In the genomic region with DNA sequence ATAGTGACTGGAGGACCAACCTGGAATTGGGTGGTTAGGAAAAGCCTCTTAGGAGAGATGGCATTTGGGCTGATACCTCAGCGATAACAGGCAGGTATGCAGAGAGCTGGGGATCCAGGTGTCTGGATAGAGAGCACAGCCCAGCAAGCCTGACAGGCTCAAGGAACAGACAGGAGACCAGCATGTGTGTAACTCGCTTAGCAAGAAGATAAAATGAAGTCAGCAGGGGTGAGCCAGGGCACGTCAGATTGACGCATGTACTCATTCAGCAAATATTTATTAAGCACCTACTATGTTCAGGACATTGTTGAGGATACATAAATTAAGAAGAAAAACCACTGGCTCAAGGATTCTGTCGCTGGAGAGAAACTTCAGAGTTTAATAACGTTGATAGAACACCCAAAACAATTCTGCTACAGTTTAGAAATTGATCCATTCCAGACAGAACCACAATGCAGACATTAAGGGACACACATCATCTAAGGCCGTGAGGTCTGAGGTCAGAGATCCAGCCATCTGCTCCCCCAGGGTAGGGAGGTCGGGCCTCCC, we compare ENCODE assay signal across 8 cellular contexts. TPM values are rescaled to one million over a fixed set of nuclear protein-coding genes. Genes with fewer than 3 reads are reported as not detected.
A peak's percentile ranks its signal among the peaks of the same experiment; 100 is the strongest.
DNase-seq lines count a peak whose midpoint lies in the region; TF ChIP-seq lines count a peak whose summit lies in the region.

No MANE protein-coding gene starts in this region.

- peaks cover 69% of the 10 kb centered on the region for H3K4me1 Mint-ChIP-seq in activated naive CD4-positive, alpha-beta T cell treated with anti-CD3 and anti-CD28 coated beads, Interleukin-2, amount 50 U/mL, for 24 hours

- no peaks in the 10 kb centered on the region for H3K9me3 ChIP-seq in adrenal gland (replicated peaks in 1 of 3)
- peaks cover 0 to 7% (median 0%) of the 10 kb centered on the region in 4 donors for H3K9me3 ChIP-seq in tibial nerve

- TF ChIP-seq POLR2A in adrenal gland (IDR thresholded peaks at IDR 0.05) (no peak), tibial nerve (IDR thresholded peaks at IDR 0.05) (no peak)

- H3K4me3 ChIP-seq in adrenal gland: peak overlapping the region in 2 of 4 donors; percentile 61 to 76
- H3K4me3 ChIP-seq in tibial nerve: peak overlapping the region; percentile 47 to 73 (median 62)

- H3K4me1 ChIP-seq in adrenal gland (replicated peaks in 1 of 2) (peaks cover 6 to 12% of the 10 kb centered on the region in 2 donors), tibial nerve (peaks cover 0 to 32% (median 19%) of the 10 kb centered on the region in 4 donors)

- intact Hi-C loops in adrenal gland (cut with DNase I): no loop called here

- WGBS in adrenal gland, 4 donors: 42 to 50% (median 43%) methylated on average over 8 of the region's 8 CpGs
- 42 to 47% methylated on average over 8 of the region's 8 CpGs for whole genome bisulfite sequencing in tibial nerve, 2 donors

- H3K27me3 ChIP-seq in adrenal gland: no peaks in the 10 kb centered on the region
- no peaks in the 10 kb centered on the region for H3K27me3 ChIP-seq in layer of hippocampus (ENCODE audit: control insufficient read depth, insufficient read depth, low read length)
- no peaks in the 10 kb centered on the region for H3K27me3 ChIP-seq in tibial nerve

- H3K36me3 Mint-ChIP-seq in activated naive CD4-positive, alpha-beta T cell treated with anti-CD3 and anti-CD28 coated beads, Interleukin-2, amount 50 U/mL, for 24 hours: no peaks in the 10 kb centered on the region

- DNase-seq in activated naive CD4-positive, alpha-beta T cell treated with Interleukin-2 at 50 U/mL for 16 hours: no peak
- DNase-seq in adrenal gland (no peak), tibial nerve (ENCODE audit: low spot score in 2 of 2) (no peak), GM10248 (ENCODE audit: extremely low spot score) (no peak), NCI-H1105 treated with DMSO at 0.1 percent for 48 hours (lab: John Stamatoyannopoulos, UW) (no peak)
- DNase-seq in stimulated activated naive CD4-positive, alpha-beta T cell (lab: John Stamatoyannopoulos, UW): no peak

- no peak for TF ChIP-seq CTCF in adrenal gland (IDR thresholded peaks at IDR 0.05)
- no peak for TF ChIP-seq CTCF in tibial nerve (IDR thresholded peaks at IDR 0.05)
- TF ChIP-seq CTCF in GM10248 (IDR thresholded peaks at IDR 0.05; ENCODE audit: control extremely low read depth, extremely low read depth, low read depth, missing control alignments): no peak

- no peak for TF ChIP-seq EP300 in tibial nerve (IDR thresholded peaks at IDR 0.05)

- peak overlapping the region; percentile 74 to 97 (median 91) for H3K27ac ChIP-seq in adrenal gland
- H3K27ac ChIP-seq in layer of hippocampus (ENCODE audit: low read depth, low read length): peak overlapping the region; percentile 98
- peak overlapping the region; percentile 90 to 99 (median 96) for H3K27ac ChIP-seq in tibial nerve

- peak overlapping the region; percentile 84 for H3K4me3 Mint-ChIP-seq in activated naive CD4-positive, alpha-beta T cell treated with anti-CD3 and anti-CD28 coated beads, Interleukin-2, amount 50 U/mL, for 24 hours

- H3K27ac Mint-ChIP-seq in activated naive CD4-positive, alpha-beta T cell treated with anti-CD3 and anti-CD28 coated beads, Interleukin-2, amount 50 U/mL, for 24 hours: peak overlapping the region; percentile 74

- POLR2A ChIA-PET in GM10248 (lab: Yijun Ruan, JAX): interaction anchor here (0.7 kb wide), 1 partner anchor 8 kb away, joined by 4 read pairs; no protein-coding TSS in a partner anchor

- CTCF ChIA-PET in GM10248 (lab: Yijun Ruan, JAX): interaction anchor here (1.1 to 2.4 kb wide), 3 partner anchors 15 to 108 kb away, joined by 4 to 7 read pairs (median 4); no protein-coding TSS in a partner anchor

- H3K9me3 Mint-ChIP-seq in activated naive CD4-positive, alpha-beta T cell treated with anti-CD3 and anti-CD28 coated beads, Interleukin-2, amount 50 U/mL, for 24 hours: no peaks in the 10 kb centered on the region

- H3K36me3 ChIP-seq in adrenal gland (replicated peaks in 1 of 2) (no peaks in the 10 kb centered on the region), tibial nerve (no peaks in the 10 kb centered on the region)

- no peaks in the 10 kb centered on the region for H3K27me3 Mint-ChIP-seq in activated naive CD4-positive, alpha-beta T cell treated with anti-CD3 and anti-CD28 coated beads, Interleukin-2, amount 50 U/mL, for 24 hours

RNA-seq across cellular contexts. Expression of gene DUSP22, which starts 1.1 kb away (rescaled TPM):
- 10 to 100 TPM; 23.4 to 39.3 (median 34.3) TPM for total RNA-seq in adrenal gland
- polyA plus RNA-seq in adrenal gland: 10 to 100 TPM; 18.2 to 22.8 (median 22.4) TPM
- 10 to 100 TPM; 53.2 to 89.8 (median 73.7) TPM for total RNA-seq in tibial nerve
